In genomic region chr2:64143154-64144056, GRCh38 we compare ENCODE assay signal across 8 cellular contexts. TPM values are rescaled to one million over a fixed set of nuclear protein-coding genes. Genes with fewer than 3 reads are reported as not detected.
A peak's percentile ranks its signal among the peaks of the same experiment; 100 is the strongest.
DNase-seq lines count a peak whose midpoint lies in the region; ATAC-seq, FAIRE-seq and TF ChIP-seq lines count a peak whose summit lies in the region.

No MANE protein-coding gene starts in this region.

- peak overlapping the region; percentile 97 for H3K4me3 Mint-ChIP-seq in astrocyte (ENCODE audit: unreplicated experiment)

- H3K4me1 ChIP-seq in astrocyte (ENCODE audit: insufficient read depth, low read length), result peaks cover 4% of the 10 kb centered on the region
- H3K4me1 ChIP-seq in hepatocyte (ENCODE audit: insufficient read depth), result peaks cover 11% of the 10 kb centered on the region
- H3K4me1 ChIP-seq in rectal smooth muscle tissue (ENCODE audit: control insufficient read depth, insufficient read depth, low read length), result peaks cover 11% of the 10 kb centered on the region

- H2AFZ ChIP-seq in astrocyte (ENCODE audit: low read depth, low read length), result peak overlapping the region; percentile 84
- H2AFZ ChIP-seq in hepatocyte, result peak overlapping the region; percentile 27

- H3K79me2 ChIP-seq in astrocyte (ENCODE audit: insufficient read depth, low read length) (peaks cover 49% of the 10 kb centered on the region), hepatocyte (peaks cover 53% of the 10 kb centered on the region)

- H3K27me3 ChIP-seq in astrocyte (ENCODE audit: insufficient read depth, low read length), result no peaks in the 10 kb centered on the region
- no peaks in the 10 kb centered on the region for H3K27me3 ChIP-seq in hepatocyte
- H3K27me3 ChIP-seq in rectal smooth muscle tissue (ENCODE audit: control insufficient read depth, insufficient read depth, low read length), result no peaks in the 10 kb centered on the region

- H3K9me3 ChIP-seq in astrocyte (ENCODE audit: insufficient read depth, low read depth, low read length) (no peaks in the 10 kb centered on the region), hepatocyte (ENCODE audit: low read depth) (no peaks in the 10 kb centered on the region)

- no peak for FAIRE-seq in astrocyte (lab: Jason Lieb, UNC)

- 1% methylated on average over 46 of the region's 69 CpGs for WGBS in hepatocyte (ENCODE audit: low lambda C conversion rate, missing lambda C conversion rate)

- H3K36me3 Mint-ChIP-seq in astrocyte (ENCODE audit: low read depth, unreplicated experiment), result no peaks in the 10 kb centered on the region

- peak overlapping the region; percentile 87 for H3K27ac Mint-ChIP-seq in astrocyte (ENCODE audit: unreplicated experiment)

- H3K9me2 ChIP-seq in hepatocyte (replicated peaks; ENCODE audit: insufficient read depth), result no peaks in the 10 kb centered on the region

- ATAC-seq in GM19452 (IDR thresholded peaks at IDR 0.05; ENCODE audit: unreplicated experiment) (peak; percentile 19), HG03460 (IDR thresholded peaks at IDR 0.05; ENCODE audit: unreplicated experiment) (peak; percentile 12)

- TF ChIP-seq CTCF in astrocyte (IDR thresholded peaks at IDR 0.05; ENCODE audit: insufficient read depth, low read depth, low read length) (no peak), hepatocyte (IDR thresholded peaks at IDR 0.05; ENCODE audit: poor library complexity) (no peak)

- H3K4me3 ChIP-seq in astrocyte (ENCODE audit: insufficient read depth, low read depth, low read length) (peak overlapping the region; percentile 85), hepatocyte (peak overlapping the region; percentile 74), rectal smooth muscle tissue (ENCODE audit: low read length) (peak overlapping the region; percentile 92)

- peaks cover 16% of the 10 kb centered on the region for H4K20me1 ChIP-seq in astrocyte (ENCODE audit: insufficient read depth, low read length)
- peaks cover 28% of the 10 kb centered on the region for H4K20me1 ChIP-seq in hepatocyte (ENCODE audit: insufficient read depth, poor library complexity, severe bottlenecking)

- peak overlapping the region; percentile 83 for H3K4me2 ChIP-seq in astrocyte (ENCODE audit: low read length)
- peak overlapping the region; percentile 74 for H3K4me2 ChIP-seq in hepatocyte

- H3K27ac ChIP-seq in astrocyte (ENCODE audit: low read depth, low read length), result peak overlapping the region; percentile 84
- H3K27ac ChIP-seq in hepatocyte, result peak overlapping the region; percentile 94
- H3K27ac ChIP-seq in rectal smooth muscle tissue (ENCODE audit: low read depth, low read length), result peak overlapping the region; percentile 98

- peak overlapping the region; percentile 88 for H3K9ac ChIP-seq in astrocyte (ENCODE audit: low read length)
- peak overlapping the region; percentile 91 for H3K9ac ChIP-seq in rectal smooth muscle tissue (ENCODE audit: low read length)

- H3K36me3 ChIP-seq in astrocyte (ENCODE audit: insufficient read depth, low read length) (no peaks in the 10 kb centered on the region), hepatocyte (replicated peaks; ENCODE audit: insufficient read depth, low read depth) (no peaks in the 10 kb centered on the region), rectal smooth muscle tissue (ENCODE audit: control insufficient read depth, insufficient read depth, low read length) (no peaks in the 10 kb centered on the region)

- H3K9me3 Mint-ChIP-seq in astrocyte (ENCODE audit: unreplicated experiment), result no peaks in the 10 kb centered on the region

- DNase-seq in COLO668 (lab: John Stamatoyannopoulos, UW; ENCODE audit: unreplicated experiment) (peak; percentile 76), RKO (ENCODE audit: low spot score) (peak; percentile 71), astrocyte (ENCODE audit: low read depth) (peak; percentile 26), hepatocyte (ENCODE audit: low spot score) (peak; percentile 64), epidermal melanocyte (ENCODE audit: insufficient read length, low spot score) (no peak)

- H3K4me1 Mint-ChIP-seq in astrocyte (ENCODE audit: low read depth, unreplicated experiment), result peaks cover 24% of the 10 kb centered on the region

- H3K27me3 Mint-ChIP-seq in astrocyte (ENCODE audit: low read depth, unreplicated experiment), result no peaks in the 10 kb centered on the region

RNA-seq across cellular contexts. Expression of gene PELI1, which starts 0.8 kb away (rescaled TPM):
- total RNA-seq in astrocyte (23.1 and 23.8 TPM in 2 replicates), hepatocyte (60.0 and 62.9 TPM in 2 replicates)
- 30.5 and 32.6 TPM in 2 replicates for polyA plus RNA-seq in hepatocyte
